ENCODE assay signal across 9 cellular contexts in genomic region chr13:50365300-50365682, GRCh38.
DNase-seq lines count a peak whose midpoint lies in the region; ATAC-seq and TF ChIP-seq lines count a peak whose summit lies in the region.
"Had no signal": no experiment of that assay in that cellular context is flagged by ENCODE, and none has a peak within 500 bp of the region (broad histone marks: within the 10 kb centered on the region; RNA-seq: fewer than 3 reads in every experiment).

No MANE protein-coding gene starts in this region.

- H3K9me3 Mint-ChIP-seq in IgD-negative memory B cell = no peaks in the 10 kb centered on the region
- H3K9me3 Mint-ChIP-seq in activated naive CD4-positive, alpha-beta T cell treated with anti-CD3 and anti-CD28 coated beads, Interleukin-2, amount 50 U/mL, for 72 hours = peaks cover 3 to 7% of the 10 kb centered on the region in 2 donors
- H3K9me3 Mint-ChIP-seq in naive thymus-derived CD4-positive, alpha-beta T cell = peaks cover 0 to 4% (median 0%) of the 10 kb centered on the region in 11 donors

- peak; percentile 4 for ATAC-seq in GM18870 (IDR thresholded peaks at IDR 0.05; ENCODE audit: unreplicated experiment)
- peak; percentile 30 to 37 for ATAC-seq in activated naive CD4-positive, alpha-beta T cell treated with anti-CD3 and anti-CD28 coated beads, Interleukin-2, amount 50 U/mL, for 72 hours
- ATAC-seq in naive thymus-derived CD4-positive, alpha-beta T cell = peak; percentile 50
- ATAC-seq in GM21717 (IDR thresholded peaks at IDR 0.05; ENCODE audit: unreplicated experiment) = no peak

- H3K4me1 ChIP-seq in naive thymus-derived CD4-positive, alpha-beta T cell (ENCODE audit: control insufficient read depth in 2 of 2, insufficient read depth in 2 of 2, low read length in 2 of 2) = peaks cover 6 to 28% of the 10 kb centered on the region in 2 donors
- no peaks in the 10 kb centered on the region for H3K4me1 ChIP-seq in tibial artery
- H3K4me1 ChIP-seq: vagina had no signal

- peaks cover 2% of the 10 kb centered on the region for H3K36me3 Mint-ChIP-seq in IgD-negative memory B cell
- peaks cover 0 to 4% of the 10 kb centered on the region in 2 donors for H3K36me3 Mint-ChIP-seq in activated naive CD4-positive, alpha-beta T cell treated with anti-CD3 and anti-CD28 coated beads, Interleukin-2, amount 50 U/mL, for 72 hours
- peaks cover 0 to 10% (median 0%) of the 10 kb centered on the region in 5 donors for H3K36me3 Mint-ChIP-seq in naive thymus-derived CD4-positive, alpha-beta T cell

- no peaks in the 10 kb centered on the region for H3K27me3 Mint-ChIP-seq in IgD-negative memory B cell
- peaks cover 0 to 49% (median under 1%) of the 10 kb centered on the region in 5 donors for H3K27me3 Mint-ChIP-seq in naive thymus-derived CD4-positive, alpha-beta T cell

- H3K4me3 Mint-ChIP-seq in IgD-negative memory B cell = peak overlapping the region; percentile 32 to 91 (median 65)
- H3K4me3 Mint-ChIP-seq in naive thymus-derived CD4-positive, alpha-beta T cell = peak overlapping the region in 9 of 10 donors; percentile 7 to 78 (median 68)

- H3K9me3 ChIP-seq in naive thymus-derived CD4-positive, alpha-beta T cell (ENCODE audit: control insufficient read depth in 2 of 3, low read length in 3 of 3) = no peaks in the 10 kb centered on the region
- H3K9me3 ChIP-seq in tibial artery = no peaks in the 10 kb centered on the region
- H3K9me3 ChIP-seq: vagina had no signal

- POLR2A ChIA-PET in naive thymus-derived CD4-positive, alpha-beta T cell (lab: Charles Lee) = no interaction called here

- no peaks in the 10 kb centered on the region for H3K36me3 ChIP-seq in naive thymus-derived CD4-positive, alpha-beta T cell (ENCODE audit: control insufficient read depth in 2 of 3, insufficient read depth in 3 of 3, low read length in 3 of 3)
- H3K36me3 ChIP-seq in tibial artery = no peaks in the 10 kb centered on the region
- H3K36me3 ChIP-seq: vagina had no signal

- peak overlapping the region; percentile 20 to 92 (median 28) for H3K27ac Mint-ChIP-seq in IgD-negative memory B cell
- peak overlapping the region in 1 of 2 donors; percentile 88 for H3K27ac Mint-ChIP-seq in activated naive CD4-positive, alpha-beta T cell treated with anti-CD3 and anti-CD28 coated beads, Interleukin-2, amount 50 U/mL, for 72 hours
- H3K27ac Mint-ChIP-seq in naive thymus-derived CD4-positive, alpha-beta T cell = peak overlapping the region; percentile 51 to 88 (median 82)

- H3K27me3 ChIP-seq in naive thymus-derived CD4-positive, alpha-beta T cell (ENCODE audit: control insufficient read depth in 2 of 2, insufficient read depth in 2 of 2, low read length in 2 of 2) = no peaks in the 10 kb centered on the region
- no peaks in the 10 kb centered on the region for H3K27me3 ChIP-seq in tibial artery
- H3K27me3 ChIP-seq: vagina had no signal

- CTCF ChIA-PET in naive thymus-derived CD4-positive, alpha-beta T cell (lab: Charles Lee) = no interaction called here

- intact Hi-C loops in naive thymus-derived CD4-positive, alpha-beta T cell (cut with micrococcal nuclease) = loop anchor here (5.0 to 10.0 kb wide), 3 partner anchors 150 to 368 kb away; partner anchors contain the start of gene TRIM13 (in 1 of the 2)
- intact Hi-C loops in tibial artery (cut with DNase I; ENCODE audit: low total_unique reads) = no loop called here

- no peak for DNase-seq in activated naive CD4-positive, alpha-beta T cell treated with anti-CD3 and anti-CD28 coated beads, Interleukin-2, amount 50 U/mL, for 72 hours (ENCODE audit: low spot score in 2 of 2)
- peak in 2 of 9 donors; percentile 4 to 9 for DNase-seq in naive thymus-derived CD4-positive, alpha-beta T cell
- no peak for DNase-seq in NCI-H526 (lab: John Stamatoyannopoulos, UW)
- no peak for DNase-seq in tibial artery
- no peak for DNase-seq in LoVo (ENCODE audit: low spot score)

- H3K27ac ChIP-seq in naive thymus-derived CD4-positive, alpha-beta T cell (ENCODE audit: low read depth, low read length) = peak overlapping the region; percentile 53
- H3K27ac ChIP-seq in tibial artery = no peak overlapping the region
- H3K27ac ChIP-seq: vagina had no signal

- no peak for TF ChIP-seq CTCF in tibial artery (IDR thresholded peaks at IDR 0.05)

- peak overlapping the region; percentile 7 for H3K4me3 ChIP-seq in naive thymus-derived CD4-positive, alpha-beta T cell (ENCODE audit: low read length)
- no peak overlapping the region for H3K4me3 ChIP-seq in tibial artery
- H3K4me3 ChIP-seq: vagina had no signal

- H3K4me1 Mint-ChIP-seq in IgD-negative memory B cell = peaks cover 32 to 38% (median 35%) of the 10 kb centered on the region in 3 donors
- peaks cover 14 to 40% (median 25%) of the 10 kb centered on the region in 7 donors for H3K4me1 Mint-ChIP-seq in naive thymus-derived CD4-positive, alpha-beta T cell
